In the genomic region with DNA sequence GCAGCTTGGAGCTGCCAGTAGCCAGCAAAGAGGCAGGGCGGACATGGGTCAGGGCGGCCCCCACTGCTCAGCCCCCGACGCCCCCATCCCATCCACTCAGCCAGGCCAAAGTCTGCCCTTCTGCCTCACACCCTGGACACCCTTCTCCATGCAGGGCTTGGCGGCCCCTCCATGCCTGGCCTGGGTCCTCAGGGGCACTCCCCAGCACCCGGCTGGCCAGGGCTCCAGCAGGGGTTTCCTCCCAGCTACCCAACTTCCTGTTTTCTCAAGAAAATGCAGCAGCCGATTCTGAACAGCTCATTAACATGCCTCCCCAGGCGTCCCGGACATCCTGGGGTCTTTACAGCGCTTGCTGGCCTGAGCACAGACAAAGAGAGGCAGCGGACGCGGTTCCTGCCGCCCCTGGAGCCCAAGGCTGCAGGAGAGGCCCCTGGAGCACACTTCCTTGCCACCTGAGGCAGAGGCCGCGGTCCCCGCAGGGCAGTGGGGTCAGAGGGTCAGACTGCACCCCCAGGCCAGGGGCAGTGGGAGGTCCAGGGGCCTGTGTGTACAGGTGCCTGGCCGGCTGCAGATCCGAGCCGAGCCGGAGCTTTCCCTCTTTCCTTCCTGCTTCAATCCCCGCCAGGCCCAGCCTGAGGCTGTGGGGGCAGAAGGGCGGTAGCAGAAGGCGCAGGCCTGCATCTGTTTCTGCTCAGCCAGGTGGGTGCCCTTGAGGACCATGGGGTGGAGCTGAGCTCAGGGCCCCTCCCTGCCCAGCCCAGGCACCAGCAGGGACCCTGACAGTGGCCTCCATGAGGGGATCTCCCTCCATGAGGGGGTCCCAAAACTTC, we compare ENCODE assay signal across 9 cellular contexts. TPM values are rescaled to one million over a fixed set of nuclear protein-coding genes. Genes with fewer than 3 reads are reported as not detected.
DNase-seq lines count a peak whose midpoint lies in the region; ATAC-seq and TF ChIP-seq lines count a peak whose summit lies in the region.
"Had no signal": no experiment of that assay in that cellular context is flagged by ENCODE, and none has a peak within 500 bp of the region (broad histone marks: within the 10 kb centered on the region; RNA-seq: fewer than 3 reads in every experiment).

No MANE protein-coding gene starts in this region.

- H3K27ac ChIP-seq in coronary artery (peak overlapping the region in 1 of 2 donors; percentile 4), GM23248 (no peak overlapping the region), foreskin keratinocyte (no peak overlapping the region)

- no peak for TF ChIP-seq CTCF in GM10266 (IDR thresholded peaks at IDR 0.05; ENCODE audit: control insufficient read depth, insufficient read depth, low read depth, missing control alignments)
- no peak for TF ChIP-seq CTCF in coronary artery (IDR thresholded peaks at IDR 0.05)
- no peak for TF ChIP-seq CTCF in omental fat pad (IDR thresholded peaks at IDR 0.05)
- no peak for TF ChIP-seq CTCF in foreskin keratinocyte (conservative IDR thresholded peaks at IDR 0.05)

- no peaks in the 10 kb centered on the region for H3K9me2 ChIP-seq in GM23248 (ENCODE audit: insufficient read depth)

- H3F3A ChIP-seq in GM23248 (ENCODE audit: insufficient read depth), result no peaks in the 10 kb centered on the region

- DNase-seq in GM10266 (ENCODE audit: extremely low spot score), result peak; percentile 75
- peak; percentile 87 for DNase-seq in NCI-H69 (lab: John Stamatoyannopoulos, UW)
- DNase-seq in coronary artery (ENCODE audit: low spot score), result peak; percentile 71
- peak; percentile 20 for DNase-seq in omental fat pad (ENCODE audit: low spot score)
- DNase-seq in GM23248, result no peak
- DNase-seq in foreskin keratinocyte, result no peak
- DNase-seq: SHP77 treated with DMSO at 0.1 percent for 48 hours had no signal

- no peak overlapping the region for H3K4me3 ChIP-seq in coronary artery
- no peak overlapping the region for H3K4me3 ChIP-seq in GM23248

- no peaks in the 10 kb centered on the region for H3K9me3 ChIP-seq in GM23248 (ENCODE audit: low read depth)

- H3K4me1 ChIP-seq in GM23248 (ENCODE audit: insufficient read depth) (no peaks in the 10 kb centered on the region), foreskin keratinocyte (no peaks in the 10 kb centered on the region)

- no peaks in the 10 kb centered on the region for H4K20me1 ChIP-seq in GM23248 (ENCODE audit: insufficient read depth)

- no peak overlapping the region for H3K9ac ChIP-seq in GM23248

- H2AFZ ChIP-seq in GM23248, result no peak overlapping the region

- H3K36me3 ChIP-seq in GM23248 (ENCODE audit: low read depth), result no peaks in the 10 kb centered on the region

- ATAC-seq in omental fat pad (ENCODE audit: low FRiP score) (no peak), GM18517 (IDR thresholded peaks at IDR 0.05; ENCODE audit: unreplicated experiment) (no peak), foreskin keratinocyte (no peak), GM21423 (IDR thresholded peaks at IDR 0.05; ENCODE audit: unreplicated experiment) (no peak)

- H3K4me2 ChIP-seq in GM23248 (ENCODE audit: unreplicated experiment), result no peak overlapping the region

- 78 to 80% methylated on average over 22 of the region's 24 CpGs for WGBS in GM23248 (ENCODE audit: low coverage in 1 of 2, low lambda C conversion rate in 2 of 2, missing lambda C conversion rate in 2 of 2), 2 experiments

- H3K79me2 ChIP-seq in GM23248 (ENCODE audit: insufficient read depth), result no peaks in the 10 kb centered on the region

- H3K27me3 ChIP-seq in GM23248 (replicated peaks; ENCODE audit: insufficient read depth) (no peaks in the 10 kb centered on the region), foreskin keratinocyte (peaks cover 21% of the 10 kb centered on the region)

- in situ Hi-C loops in GM23248 (cut with MboI), result no loop called here

RNA-seq across cellular contexts. Expression of gene NRARP, which starts 18.7 kb away (rescaled TPM):
- 10 to 100 TPM in 1 of 4 donors, 1 to 10 TPM in 3; 4.6 to 12.3 (median 7.2) TPM for total RNA-seq in omental fat pad
- total RNA-seq in GM23248 (2014; rRNA removed; shearing (Covaris generic)), result 0.32 TPM in 1 of 2 replicates, not detected in the other
- polyA plus RNA-seq in GM23248 (2016; fragmentation: Nextera tagmentation; extraction: Ambion mirVana), result not detected in 2 replicates
- total RNA-seq in foreskin keratinocyte, result 0.81 and 1.1 TPM in 2 replicates
- 0.76 and 0.96 TPM in 2 replicates for polyA plus RNA-seq in foreskin keratinocyte

RNA-seq across cellular contexts. Expression of gene TOR4A, which starts 43.2 kb away (rescaled TPM):
- total RNA-seq in omental fat pad (10 to 100 TPM in 3 of 4 donors, 1 to 10 TPM in 1; 9.8 to 17.7 (median 11.6) TPM), foreskin keratinocyte (15.8 and 19.9 TPM in 2 replicates)
- 25.8 and 29.6 TPM in 2 replicates for total RNA-seq in GM23248 (2014; rRNA removed; shearing (Covaris generic))
- polyA plus RNA-seq in GM23248 (2016; fragmentation: Nextera tagmentation; extraction: Ambion mirVana) (4.1 and 5.0 TPM in 2 replicates), foreskin keratinocyte (11.8 and 15.7 TPM in 2 replicates)

Comparison
In these comparisons a context has a peak if more than half of its experiments do, and no peak if none do; other contexts are left out.
1. DNase-seq: peak in GM10266 (single experiment), NCI-H69 (single experiment), coronary artery (single experiment) and omental fat pad (single experiment); none in GM23248 (single experiment) and foreskin keratinocyte (0 of 2).